Comparison of ENCODE assay signal across 22 cellular contexts in genomic region chr6:151175924-151176445, GRCh38.
A peak's percentile ranks its signal among the peaks of the same experiment; 100 is the strongest.
DNase-seq lines count a peak whose midpoint lies in the region; FAIRE-seq and TF ChIP-seq lines count a peak whose summit lies in the region.
"Had no signal": no experiment of that assay in that cellular context is flagged by ENCODE, and none has a peak within 500 bp of the region (broad histone marks: within the 10 kb centered on the region; RNA-seq: fewer than 3 reads in every experiment).

No MANE protein-coding gene starts in this region.

- H2BK5ac ChIP-seq in H9 (ENCODE audit: insufficient read length, low read length) (no peak overlapping the region), H1 (ENCODE audit: low read depth, low read length) (no peak overlapping the region), mesendoderm (ENCODE audit: low read length) (no peak overlapping the region)

- no peak for TF ChIP-seq POLR2A in H1 (IDR thresholded peaks at IDR 0.05; ENCODE audit: control extremely low read depth in 1 of 2, low read depth in 2 of 2, low read length in 2 of 2)

- CTCF ChIA-PET in H1 (lab: Charles Lee; ENCODE audit: partially characterized antibody) = interaction anchor here (0.7 kb wide), 1 partner anchor 20 kb away, joined by 3 read pairs; no protein-coding TSS in a partner anchor
- CTCF ChIA-PET in activated CD4-positive, alpha-beta T cell treated with anti-CD3 and anti-CD28 coated beads, Interleukin-2, amount 10 ng/mL, durations not matched to agents 7 days and 5 days (lab: Charles Lee) = no interaction called here

- no peak overlapping the region for H4K8ac ChIP-seq in H9 (replicated peaks; ENCODE audit: insufficient read length, low read depth, low read length)
- no peak overlapping the region for H4K8ac ChIP-seq in H1 (ENCODE audit: extremely low read depth, insufficient read depth, low read length)
- no peak overlapping the region for H4K8ac ChIP-seq in mesendoderm (ENCODE audit: low read depth, low read length)

- intact Hi-C loops in posterior cingulate gyrus (cut with DNase I) = no loop called here

- FAIRE-seq in H1 (lab: Jason Lieb, UNC) = no peak
- FAIRE-seq: A204.1, G401.6, GM12891 had no signal

- DNase-seq in H9 (peak; percentile 44), H1 (ENCODE audit: low read depth in 1 of 2, low spot score in 2 of 2) (no peak), mesendoderm (peak; percentile 50), putamen (ENCODE audit: low spot score) (peak; percentile 58), T-helper 2 cell (no peak), posterior cingulate gyrus (no peak)
- DNase-seq in activated CD4-positive, alpha-beta T cell treated with anti-CD3 and anti-CD28 coated beads, Interleukin-2, amount 10 ng/mL, durations not matched to agents 7 days and 5 days = no peak
- DNase-seq: ACHN; BE2C; C1 segment of cervical spinal cord; CD4-positive, CD25-positive, alpha-beta regulatory T cell; CD8-positive, alpha-beta memory T cell; COR-L47; DMS 273 treated with DMSO at 0.1 percent for 48 hours; DMS53; DND-41; EL; GM23248 had no signal

- H3K9ac ChIP-seq in H9 (ENCODE audit: extremely low read depth, insufficient read length, low read length) (no peak overlapping the region), H1 (replicated peaks in 1 of 4; ENCODE audit: extremely low read depth in 1 of 4, low read depth in 3 of 4, low read length in 3 of 4) (no peak overlapping the region), mesendoderm (ENCODE audit: low read length) (no peak overlapping the region)
- H3K9ac ChIP-seq: GM23248 had no signal

- H3K23me2 ChIP-seq in H9 (ENCODE audit: insufficient read length, low read depth, low read length, poor library complexity, severe bottlenecking) (no peaks in the 10 kb centered on the region), H1 (ENCODE audit: low read depth, low read length) (no peaks in the 10 kb centered on the region)

- no peaks in the 10 kb centered on the region; the same call in none of the 2 replicates for H3K27me3 Mint-ChIP-seq in H9 (ENCODE audit: low read depth)
- peaks cover 11% of the 10 kb centered on the region for H3K27me3 Mint-ChIP-seq in activated CD4-positive, alpha-beta T cell treated with anti-CD3 and anti-CD28 coated beads, Interleukin-2, amount 10 ng/mL, durations not matched to agents 7 days and 5 days

- H3K4me1 ChIP-seq in H9 (ENCODE audit: insufficient read depth, low read length) = no peaks in the 10 kb centered on the region
- H3K4me1 ChIP-seq in H1 (replicated peaks in 1 of 4; ENCODE audit: control insufficient read depth in 3 of 4, insufficient read depth in 4 of 4, low read length in 3 of 4) = 0 out of 7 replicates have a peak, but pooled peaks cover 0 to 5% (median 0%) of the 10 kb centered on the region in 4 experiments
- H3K4me1 ChIP-seq in mesendoderm (ENCODE audit: control insufficient read depth, low read depth, low read length) = no peaks in the 10 kb centered on the region

- no peaks in the 10 kb centered on the region for H3K79me2 ChIP-seq in H9 (ENCODE audit: insufficient read depth, low read length)
- no peaks in the 10 kb centered on the region for H3K79me2 ChIP-seq in H1 (ENCODE audit: control insufficient read depth in 1 of 2, insufficient read depth in 2 of 2, low read length in 2 of 2)
- H3K79me2 ChIP-seq in mesendoderm (ENCODE audit: control insufficient read depth, insufficient read depth, low read length) = no peaks in the 10 kb centered on the region

- H3K18ac ChIP-seq in H9 (ENCODE audit: insufficient read length, low read depth, low read length) (no peak overlapping the region), H1 (ENCODE audit: extremely low read depth, low read length) (no peak overlapping the region), mesendoderm (ENCODE audit: low read length) (no peak overlapping the region)

- no peaks in the 10 kb centered on the region for H3K9me3 Mint-ChIP-seq in H9
- no peaks in the 10 kb centered on the region for H3K9me3 Mint-ChIP-seq in activated CD4-positive, alpha-beta T cell treated with anti-CD3 and anti-CD28 coated beads, Interleukin-2, amount 10 ng/mL, durations not matched to agents 7 days and 5 days
- H3K9me3 Mint-ChIP-seq: CD8-positive, alpha-beta memory T cell had no signal

- no peak overlapping the region for H3K14ac ChIP-seq in H9 (ENCODE audit: insufficient read depth, low read length)
- no peak overlapping the region for H3K14ac ChIP-seq in H1 (ENCODE audit: insufficient read length)

- H4K5ac ChIP-seq in H9 (ENCODE audit: insufficient read length, low read depth, low read length) (no peak overlapping the region), H1 (ENCODE audit: insufficient read length, low read depth, low read length) (no peak overlapping the region), mesendoderm (ENCODE audit: low read length) (no peak overlapping the region)

- no peak overlapping the region for H3T11ph ChIP-seq in H9 (ENCODE audit: low read length)

- TF ChIP-seq RAD21 in H1 (IDR thresholded peaks at IDR 0.05 in 1 of 2, conservative IDR thresholded peaks at IDR 0.05 in 1 of 2; ENCODE audit: low read depth in 2 of 2, low read length in 2 of 2) = no peak

- no peak overlapping the region for H3K4me3 Mint-ChIP-seq in H9
- H3K4me3 Mint-ChIP-seq in activated CD4-positive, alpha-beta T cell treated with anti-CD3 and anti-CD28 coated beads, Interleukin-2, amount 10 ng/mL, durations not matched to agents 7 days and 5 days = no peak overlapping the region
- H3K4me3 Mint-ChIP-seq: CD4-positive, CD25-positive, alpha-beta regulatory T cell; CD8-positive, alpha-beta memory T cell had no signal

- POLR2A ChIA-PET in H1 (lab: Charles Lee; ENCODE audit: partially characterized antibody) = no interaction called here
- POLR2A ChIA-PET in activated CD4-positive, alpha-beta T cell treated with anti-CD3 and anti-CD28 coated beads, Interleukin-2, amount 10 ng/mL, durations not matched to agents 7 days and 5 days (lab: Charles Lee) = no interaction called here

- H4K20me1 ChIP-seq in H9 (ENCODE audit: control insufficient read depth, insufficient read depth, insufficient read length) (peaks cover 3% of the 10 kb centered on the region), H1 (replicated peaks in 1 of 2; ENCODE audit: control insufficient read depth in 1 of 2, insufficient read depth in 2 of 2, low read length in 2 of 2) (no peaks in the 10 kb centered on the region)

- H3K36me3 ChIP-seq in H1 (ENCODE audit: control insufficient read depth in 2 of 4, insufficient read depth in 4 of 4, low read length in 3 of 4) (no peaks in the 10 kb centered on the region), mesendoderm (ENCODE audit: control insufficient read depth, insufficient read depth, low read length) (no peaks in the 10 kb centered on the region)
- H3K36me3 ChIP-seq: BE2C, HAP-1 had no signal

- 100% methylated on average over 2 of the region's 7 CpGs for WGBS in H9 (ENCODE audit: extremely low coverage, insufficient read length, low lambda C conversion rate)
- WGBS in H1 (ENCODE audit: extremely low coverage in 1 of 2, insufficient coverage in 1 of 2, insufficient read length in 1 of 2, insufficient replicate concordance in 2 of 2, low coverage in 1 of 2, low lambda C conversion rate in 2 of 2, missing lambda C conversion rate in 1 of 2), 2 experiments = 54 to 100% methylated on average over 2 to 7 of the region's 7 CpGs
- WGBS in mesendoderm (ENCODE audit: extremely low coverage, insufficient coverage, low lambda C conversion rate) = 100% methylated on average over 2 of the region's 7 CpGs

- H2BK120ac ChIP-seq in H9 (ENCODE audit: low read depth, low read length, poor library complexity, severe bottlenecking) = no peak overlapping the region
- H2BK120ac ChIP-seq in H1 (replicated peaks; ENCODE audit: low read depth, low read length) = no peak overlapping the region
- H2BK120ac ChIP-seq in mesendoderm (ENCODE audit: low read depth, low read length) = no peak overlapping the region

- no peaks in the 10 kb centered on the region for H3K36me3 Mint-ChIP-seq in H9 (ENCODE audit: insufficient read depth in 1 of 3, low read depth in 3 of 3)
- no peaks in the 10 kb centered on the region for H3K36me3 Mint-ChIP-seq in activated CD4-positive, alpha-beta T cell treated with anti-CD3 and anti-CD28 coated beads, Interleukin-2, amount 10 ng/mL, durations not matched to agents 7 days and 5 days (ENCODE audit: low read depth)
- H3K36me3 Mint-ChIP-seq: CD4-positive, CD25-positive, alpha-beta regulatory T cell; CD8-positive, alpha-beta memory T cell had no signal

- H4K91ac ChIP-seq in H9 (ENCODE audit: insufficient read length, low read depth, low read length) (no peak overlapping the region), H1 (replicated peaks; ENCODE audit: insufficient read length, low read length) (no peak overlapping the region)

- no peak for TF ChIP-seq CTCF in H9 (conservative IDR thresholded peaks at IDR 0.05)
- TF ChIP-seq CTCF in H1 (IDR thresholded peaks at IDR 0.05; ENCODE audit: control extremely low read depth in 1 of 3, insufficient read depth in 1 of 3, low read depth in 1 of 3, low read length in 3 of 3) = no peak

- H3K4ac ChIP-seq in H9 (ENCODE audit: low read depth, low read length) (no peak overlapping the region), H1 (replicated peaks; ENCODE audit: insufficient read length, low read depth, low read length) (no peak overlapping the region), mesendoderm (ENCODE audit: low read depth, low read length) (no peak overlapping the region)

- no peak for TF ChIP-seq EP300 in H1 (IDR thresholded peaks at IDR 0.05; ENCODE audit: borderline replicate concordance in 1 of 2, low read depth in 2 of 2, low read length in 2 of 2)

- no peak overlapping the region for H2BK20ac ChIP-seq in H9 (ENCODE audit: low read depth, low read length, poor library complexity, severe bottlenecking)
- no peak overlapping the region for H2BK20ac ChIP-seq in H1 (ENCODE audit: low read length)

- H3K23ac ChIP-seq in H9 (ENCODE audit: insufficient read length, low read depth, low read length) (no peak overlapping the region), H1 (ENCODE audit: insufficient read length) (no peak overlapping the region), mesendoderm (ENCODE audit: low read length) (no peak overlapping the region)

- H2AFZ ChIP-seq in H9 (ENCODE audit: low read length) (no peak overlapping the region), H1 (ENCODE audit: low read length) (peak overlapping the region; percentile 56)
- H2AFZ ChIP-seq: GM23248 had no signal

- H3K4me1 Mint-ChIP-seq in H9 = peaks cover 9% of the 10 kb centered on the region in 2 experiments; a peak in 3 of 4 replicates
- no peaks in the 10 kb centered on the region for H3K4me1 Mint-ChIP-seq in activated CD4-positive, alpha-beta T cell treated with anti-CD3 and anti-CD28 coated beads, Interleukin-2, amount 10 ng/mL, durations not matched to agents 7 days and 5 days
- H3K4me1 Mint-ChIP-seq: CD4-positive, CD25-positive, alpha-beta regulatory T cell; CD8-positive, alpha-beta memory T cell had no signal

- H3K27ac ChIP-seq in H9 (ENCODE audit: insufficient read length, low read depth, low read length) (no peak overlapping the region), H1 (ENCODE audit: low read depth, low read length) (no peak overlapping the region), mesendoderm (ENCODE audit: low read depth, low read length) (no peak overlapping the region)
- H3K27ac ChIP-seq: GM23248 had no signal

- H2BK15ac ChIP-seq in H9 (ENCODE audit: low read depth, low read length) = no peak overlapping the region
- H2BK15ac ChIP-seq in H1 (ENCODE audit: low read length) = no peak overlapping the region
- no peak overlapping the region for H2BK15ac ChIP-seq in mesendoderm (replicated peaks; ENCODE audit: low read depth)

- H3K4me3 ChIP-seq in H1 (ENCODE audit: extremely low read depth in 1 of 4, insufficient read depth in 2 of 4, low read depth in 3 of 4, low read length in 4 of 4) (no peak overlapping the region), mesendoderm (ENCODE audit: low read length) (no peak overlapping the region)
- H3K4me3 ChIP-seq: GM23248, HAP-1 had no signal

- H3K79me1 ChIP-seq in H9 (ENCODE audit: insufficient read depth, low read depth, low read length, poor library complexity, severe bottlenecking) (no peaks in the 10 kb centered on the region), H1 (ENCODE audit: low read depth, low read length) (no peaks in the 10 kb centered on the region), mesendoderm (ENCODE audit: low read length) (no peaks in the 10 kb centered on the region)

- no peak overlapping the region for H2AK5ac ChIP-seq in H9 (ENCODE audit: insufficient read length, low read length)
- H2AK5ac ChIP-seq in H1 (ENCODE audit: low read depth, low read length) = no peak overlapping the region
- no peak overlapping the region for H2AK5ac ChIP-seq in mesendoderm (ENCODE audit: low read length)

- no peak overlapping the region for H3K4me2 ChIP-seq in H9 (ENCODE audit: insufficient read depth, insufficient read length, low read length)
- no peak overlapping the region; a peak in 1 of 4 replicates for H3K4me2 ChIP-seq in H1 (ENCODE audit: insufficient read depth in 1 of 2, low read depth in 2 of 2, low read length in 2 of 2)
- H3K4me2 ChIP-seq in mesendoderm (ENCODE audit: low read length) = no peak overlapping the region

- H2BK12ac ChIP-seq in H9 (ENCODE audit: insufficient read length, low read depth, low read length) (no peak overlapping the region), H1 (ENCODE audit: low read depth, low read length) (0 out of 2 replicates have a peak overlapping the region, but pooled peaks have one; percentile 45)

- H3K9me3 ChIP-seq in H9 (ENCODE audit: control insufficient read depth, low read depth, low read length) (no peaks in the 10 kb centered on the region), H1 (ENCODE audit: insufficient read depth in 2 of 2, low read depth in 1 of 2, low read length in 1 of 2) (no peaks in the 10 kb centered on the region)
- H3K9me3 ChIP-seq: BE2C, HAP-1 had no signal

- H3K27me3 ChIP-seq in H9 (ENCODE audit: insufficient read depth, low read length) (no peaks in the 10 kb centered on the region), H1 (replicated peaks in 1 of 4; ENCODE audit: control insufficient read depth in 3 of 4, extremely low read depth in 1 of 4, insufficient read depth in 3 of 4, low read length in 3 of 4) (no peaks in the 10 kb centered on the region), mesendoderm (ENCODE audit: insufficient read depth, low read length, poor library complexity) (no peaks in the 10 kb centered on the region)
- H3K27me3 ChIP-seq: BE2C had no signal

- H3K56ac ChIP-seq in H9 (ENCODE audit: insufficient read length, low read depth, low read length) = no peak overlapping the region
- H3K56ac ChIP-seq in H1 (replicated peaks; ENCODE audit: insufficient read length, low read depth, low read length) = no peak overlapping the region
- no peak overlapping the region for H3K56ac ChIP-seq in mesendoderm (ENCODE audit: low read length)

- H3K27ac Mint-ChIP-seq in H9 = no peak overlapping the region
- no peak overlapping the region for H3K27ac Mint-ChIP-seq in activated CD4-positive, alpha-beta T cell treated with anti-CD3 and anti-CD28 coated beads, Interleukin-2, amount 10 ng/mL, durations not matched to agents 7 days and 5 days
- H3K27ac Mint-ChIP-seq: CD4-positive, CD25-positive, alpha-beta regulatory T cell; CD8-positive, alpha-beta memory T cell had no signal

Comparison
In these comparisons a context has a peak if more than half of its experiments do, and no peak if none do; other contexts are left out.
1. DNase-seq: peak in H9 (single experiment), mesendoderm (single experiment) and putamen (single experiment); none in H1 (0 of 2), T-helper 2 cell (0 of 5), activated CD4-positive, alpha-beta T cell treated with anti-CD3 and anti-CD28 coated beads, Interleukin-2, amount 10 ng/mL, durations not matched to agents 7 days and 5 days (single experiment) and posterior cingulate gyrus (0 of 10).